1 cellular context compared by ENCODE assay signal in genomic region chr10:84353052-84353803, GRCh38.
TF ChIP-seq lines count a peak whose summit lies in the region.

No MANE protein-coding gene starts in this region.

TF ChIP-seq in HepG2, 621 proteins besides CTCF, POLR2A, EP300 and RAD21:
- TF ChIP-seq FOXO4 (CRISPR knock-in tag; conservative IDR thresholded peaks at IDR 0.05): 0 out of 2 replicates have a peak, but pooled peaks have one; percentile 10
- TF ChIP-seq ZNF780A (CRISPR knock-in tag; IDR thresholded peaks at IDR 0.05): no peak
